Comparison of ENCODE assay signal across 31 cellular contexts in genomic region chr9:88186495-88187110, GRCh38. TPM values are rescaled to one million over a fixed set of nuclear protein-coding genes. Genes with fewer than 3 reads are reported as not detected.
"Had no signal": no experiment of that assay in that cellular context is flagged by ENCODE, and none has a peak within 500 bp of the region (broad histone marks: within the 10 kb centered on the region; RNA-seq: fewer than 3 reads in every experiment).

No MANE protein-coding gene starts in this region.

- H3K27ac ChIP-seq: left ventricle myocardium inferior, ovary, sigmoid colon, spleen, suprapubic skin, thoracic aorta, tibial artery, uterus had no signal

- H3K4me1 ChIP-seq: spleen, suprapubic skin, uterus had no signal

- H3K27me3 ChIP-seq: ovary, sigmoid colon, tibial artery, uterus had no signal

- H3K9me3 ChIP-seq: ovary, sigmoid colon, suprapubic skin, thoracic aorta, tibial artery, uterus had no signal

- H3K36me3 ChIP-seq: left ventricle myocardium inferior, ovary, sigmoid colon, spleen, suprapubic skin, thoracic aorta, tibial artery, uterus had no signal

- DNase-seq: hypothalamus; immature natural killer cell; left ventricle myocardium inferior; mesendoderm; naive thymus-derived CD4-positive, alpha-beta T cell; ovary; retina; right cardiac atrium; sigmoid colon; small intestine; spleen; stimulated activated CD4-positive, alpha-beta T cell treated with anti-CD3 and anti-CD28 coated beads, Interleukin-4, amount 100 ng/mL, for 24 hours; stimulated activated naive CD4-positive, alpha-beta T cell; tibial artery; uterus had no signal

- FAIRE-seq: islet of Langerhans, small intestine had no signal

- ATAC-seq: naive thymus-derived CD4-positive, alpha-beta T cell; natural killer cell treated with Interleukin-12 subunit alpha and Interleukin-12 subunit beta and Interleukin-15 and Interleukin-18, amount 100 ng/mL, for 72 hours; right cardiac atrium; stimulated activated effector memory CD8-positive, alpha-beta T cell treated with anti-CD3 and anti-CD28 coated beads, Interleukin-12 subunit alpha, Interleukin-12 subunit beta, amount 100 ng/mL, for 72 hours had no signal

- H3K4me3 ChIP-seq: left ventricle myocardium inferior, lung, ovary, sigmoid colon, spleen, suprapubic skin, thoracic aorta, tibial artery, uterus had no signal

RNA-seq across cellular contexts. Expression of gene SPATA31C2, which starts 48.3 kb away (rescaled TPM):
- total RNA-seq: kidney epithelial cell; left ventricle myocardium inferior; lower leg skin; lung; mononuclear cell; myocyte; natural killer cell treated with Interleukin-12 subunit alpha and Interleukin-12 subunit beta and Interleukin-15 and Interleukin-18, amount 100 ng/mL, for 72 hours; omental fat pad; progenitor cell of endocrine pancreas; pulmonary artery endothelial cell; right cardiac atrium; sigmoid colon; spleen; subcutaneous adipose tissue; suprapubic skin; thoracic aorta; ureter had no signal
- polyA plus RNA-seq: immature natural killer cell; lung; naive thymus-derived CD4-positive, alpha-beta T cell; neural cell; right cardiac atrium; sigmoid colon; small intestine; spleen had no signal
